Comparison of ENCODE assay signal across 1 cellular context in genomic region chr2:233125455-233126065, GRCh38.
TF ChIP-seq lines count a peak whose summit lies in the region.

No MANE protein-coding gene starts in this region.

TF ChIP-seq in H1, 55 proteins besides CTCF, POLR2A, EP300 and RAD21:
- TF ChIP-seq JUN (IDR thresholded peaks at IDR 0.05; ENCODE audit: low read depth, low read length): no peak
- TF ChIP-seq TCF12 (IDR thresholded peaks at IDR 0.05; ENCODE audit: low read depth, low read length): no peak
- TF ChIP-seq FOSL1 (IDR thresholded peaks at IDR 0.05; ENCODE audit: insufficient read depth, low read depth, low read length): no peak
- TF ChIP-seq SP2 (IDR thresholded peaks at IDR 0.05; ENCODE audit: low read length): no peak
- no peak for TF ChIP-seq TAF1 (IDR thresholded peaks at IDR 0.05; ENCODE audit: low read depth, low read length)
- TF ChIP-seq TAF7 (optimal IDR thresholded peaks at IDR 0.05; ENCODE audit: borderline replicate concordance, low read depth, low read length): no peak
- no peak for TF ChIP-seq PHF8 (conservative IDR thresholded peaks at IDR 0.05; ENCODE audit: low read depth, low read length)
- no peak for TF ChIP-seq SIN3A (conservative IDR thresholded peaks at IDR 0.05 in 1 of 2, IDR thresholded peaks at IDR 0.05 in 1 of 2; ENCODE audit: low read depth in 1 of 2, low read length in 2 of 2)
- no peak for TF ChIP-seq CHD1 (IDR thresholded peaks at IDR 0.05; ENCODE audit: low read depth, low read length)
- TF ChIP-seq HDAC2 (IDR thresholded peaks at IDR 0.05; ENCODE audit: borderline replicate concordance in 1 of 2, low read depth in 2 of 2, low read length in 2 of 2): no peak
- no peak for TF ChIP-seq HDAC6 (IDR thresholded peaks at IDR 0.05; ENCODE audit: low read depth, low read length)
- no peak for TF ChIP-seq SRF (IDR thresholded peaks at IDR 0.05; ENCODE audit: low read depth, low read length)
- no peak for TF ChIP-seq RNF2 (IDR thresholded peaks at IDR 0.05; ENCODE audit: borderline replicate concordance, low read depth, low read length, missing control alignments, poor library complexity, severe bottlenecking)
- TF ChIP-seq EGR1 (IDR thresholded peaks at IDR 0.05; ENCODE audit: borderline replicate concordance, low read depth, low read length): no peak
TF ChIP-seq in H1: peak in this region for 0.
